9 cellular contexts compared by ENCODE assay signal in genomic region chr19:14048439-14049153, GRCh38. TPM values are rescaled to one million over a fixed set of nuclear protein-coding genes. Genes with fewer than 3 reads are reported as not detected.
DNase-seq lines count a peak whose midpoint lies in the region; ATAC-seq, FAIRE-seq and TF ChIP-seq lines count a peak whose summit lies in the region.
"Had no signal": no experiment of that assay in that cellular context is flagged by ENCODE, and none has a peak within 500 bp of the region (broad histone marks: within the 10 kb centered on the region; RNA-seq: fewer than 3 reads in every experiment).

No MANE protein-coding gene starts in this region.

- DNase-seq in Calu3 (peak; percentile 54), WTC11 (ENCODE audit: low spot score) (peak; percentile 92), bronchial epithelial cell (ENCODE audit: low read depth) (peak; percentile 21), memory B cell (ENCODE audit: low spot score in 2 of 2) (peak; percentile 76 to 83), cortex of kidney (lab: John Stamatoyannopoulos, UW) (no peak)
- DNase-seq in stimulated activated effector memory CD8-positive, alpha-beta T cell treated with anti-CD3 and anti-CD28 coated beads, Interleukin-12 subunit alpha, Interleukin-12 subunit beta, amount 100 ng/mL, for 72 hours (ENCODE audit: low spot score in 2 of 2), result peak; percentile 74 to 88

- H3K9me3 Mint-ChIP-seq in Calu3 (ENCODE audit: low read depth, unreplicated experiment) (no peaks in the 10 kb centered on the region), WTC11 (no peaks in the 10 kb centered on the region), memory B cell (no peaks in the 10 kb centered on the region)
- H3K9me3 Mint-ChIP-seq in stimulated activated effector memory CD8-positive, alpha-beta T cell treated with anti-CD3 and anti-CD28 coated beads, Interleukin-12 subunit alpha, Interleukin-12 subunit beta, amount 100 ng/mL, for 72 hours, result no peaks in the 10 kb centered on the region

- no peak overlapping the region for H3K4me3 Mint-ChIP-seq in Calu3 (ENCODE audit: low read depth, unreplicated experiment)
- no peak overlapping the region for H3K4me3 Mint-ChIP-seq in WTC11
- H3K4me3 Mint-ChIP-seq in memory B cell, result no peak overlapping the region
- H3K4me3 Mint-ChIP-seq in stimulated activated effector memory CD8-positive, alpha-beta T cell treated with anti-CD3 and anti-CD28 coated beads, Interleukin-12 subunit alpha, Interleukin-12 subunit beta, amount 100 ng/mL, for 72 hours, result no peak overlapping the region

- no peaks in the 10 kb centered on the region for H3K27me3 ChIP-seq in bronchial epithelial cell (ENCODE audit: control insufficient read depth, insufficient read depth, low read length)
- H3K27me3 ChIP-seq: SJSA1 had no signal

- TF ChIP-seq CTCF in Calu3 (IDR thresholded peaks at IDR 0.05; ENCODE audit: unreplicated experiment) (peak; percentile 81), WTC11 (IDR thresholded peaks at IDR 0.05) (peak; percentile 89), bronchial epithelial cell (IDR thresholded peaks at IDR 0.05; ENCODE audit: insufficient read depth, low read length, severe bottlenecking) (peak; percentile 87)

- CTCF ChIA-PET in Calu3 (lab: Charles Lee) (interaction anchor here (0.7 to 0.9 kb wide), 3 partner anchors 17 to 107 kb away, joined by 3 to 4 read pairs (median 3); partner anchors contain the start of gene IL27RA), WTC11 (lab: Charles Lee) (interaction anchor here (0.5 to 11.1 kb wide), 46 partner anchors 9 to 1184 kb away, joined by 3 to 187 read pairs (median 4); partner anchors contain the start of genes ASF1B, C19orf67, CC2D1A and DCAF15)

- H3K27ac Mint-ChIP-seq in Calu3 (ENCODE audit: unreplicated experiment) (no peak overlapping the region), WTC11 (no peak overlapping the region), memory B cell (no peak overlapping the region)
- H3K27ac Mint-ChIP-seq in stimulated activated effector memory CD8-positive, alpha-beta T cell treated with anti-CD3 and anti-CD28 coated beads, Interleukin-12 subunit alpha, Interleukin-12 subunit beta, amount 100 ng/mL, for 72 hours, result peak overlapping the region; percentile 52

- H3K27me3 Mint-ChIP-seq in Calu3 (ENCODE audit: unreplicated experiment) (no peaks in the 10 kb centered on the region), WTC11 (ENCODE audit: low read depth) (no peaks in the 10 kb centered on the region), memory B cell (no peaks in the 10 kb centered on the region)

- POLR2A ChIA-PET in WTC11 (lab: Charles Lee), result interaction anchor here (1.2 kb wide), 1 partner anchor 9 kb away, joined by 5 read pairs; no protein-coding TSS in a partner anchor

- no peaks in the 10 kb centered on the region for H3K36me3 ChIP-seq in bronchial epithelial cell (ENCODE audit: control insufficient read depth, insufficient read depth, low read length)
- H3K36me3 ChIP-seq: SJSA1 had no signal

- no peak for TF ChIP-seq EP300 in Ishikawa (IDR thresholded peaks at IDR 0.05; ENCODE audit: borderline replicate concordance)

- FAIRE-seq in bronchial epithelial cell (lab: Jason Lieb, UNC), result no peak

- H3K36me3 Mint-ChIP-seq in Calu3 (ENCODE audit: insufficient read depth, unreplicated experiment), result peaks cover 12% of the 10 kb centered on the region
- peaks cover 10% of the 10 kb centered on the region for H3K36me3 Mint-ChIP-seq in WTC11
- H3K36me3 Mint-ChIP-seq in memory B cell, result peaks cover 35% of the 10 kb centered on the region
- peaks cover 97% of the 10 kb centered on the region for H3K36me3 Mint-ChIP-seq in stimulated activated effector memory CD8-positive, alpha-beta T cell treated with anti-CD3 and anti-CD28 coated beads, Interleukin-12 subunit alpha, Interleukin-12 subunit beta, amount 100 ng/mL, for 72 hours

- ATAC-seq in WTC11, result peak; percentile 98
- peak; percentile 91 for ATAC-seq in memory B cell (ENCODE audit: low read depth)
- peak; percentile 87 for ATAC-seq in stimulated activated effector memory CD8-positive, alpha-beta T cell treated with anti-CD3 and anti-CD28 coated beads, Interleukin-12 subunit alpha, Interleukin-12 subunit beta, amount 100 ng/mL, for 72 hours
- no peak for ATAC-seq in GM21447 (IDR thresholded peaks at IDR 0.05; ENCODE audit: unreplicated experiment)

- intact Hi-C loops in Calu3 (cut with micrococcal nuclease; ENCODE audit: unreplicated experiment), result no loop called here

- H3K4me1 Mint-ChIP-seq in Calu3 (ENCODE audit: low read depth, unreplicated experiment) (no peaks in the 10 kb centered on the region), WTC11 (no peaks in the 10 kb centered on the region), memory B cell (no peaks in the 10 kb centered on the region)
- peaks cover 16% of the 10 kb centered on the region for H3K4me1 Mint-ChIP-seq in stimulated activated effector memory CD8-positive, alpha-beta T cell treated with anti-CD3 and anti-CD28 coated beads, Interleukin-12 subunit alpha, Interleukin-12 subunit beta, amount 100 ng/mL, for 72 hours

- H3K4me3 ChIP-seq in bronchial epithelial cell (ENCODE audit: low read depth, low read length), result no peak overlapping the region
- H3K4me3 ChIP-seq: SJSA1 had no signal

- no TSS peak for BruUV-seq in Calu3 (replicated peaks; lab: Mats Ljungman, UMichigan)

- TF ChIP-seq RAD21 in Ishikawa (IDR thresholded peaks at IDR 0.05; ENCODE audit: low read depth), result peak; percentile 65

TF ChIP-seq in Ishikawa, 13 proteins besides CTCF, POLR2A, EP300 and RAD21:
- TF ChIP-seq ZBTB7A (IDR thresholded peaks at IDR 0.05; ENCODE audit: low read depth), result no peak
- no peak for TF ChIP-seq NFIC (IDR thresholded peaks at IDR 0.05)
- no peak for TF ChIP-seq CEBPB (IDR thresholded peaks at IDR 0.05)
- TF ChIP-seq TEAD4 (IDR thresholded peaks at IDR 0.05), result no peak

TF ChIP-seq in WTC11, 78 proteins besides CTCF, POLR2A, EP300 and RAD21:
- no peak for TF ChIP-seq CDX4 (CRISPR knock-in tag; IDR thresholded peaks at IDR 0.05; ENCODE audit: borderline replicate concordance)
- TF ChIP-seq SP1 (CRISPR knock-in tag; conservative IDR thresholded peaks at IDR 0.05), result peak; percentile 31; the same call in 1 of the 2 replicates

RNA-seq across cellular contexts. Expression of gene PALM3, which starts 13.3 kb away (rescaled TPM):
- total RNA-seq in Calu3 (2022), result 21.4 and 27.0 TPM in 2 replicates
- total RNA-seq in WTC11 (2021), result 25.9 to 31.1 TPM (median 28.6 TPM) in 3 replicates
- total RNA-seq in bronchial epithelial cell, result not detected in 2 replicates
- total RNA-seq: SJSA1 had no signal

RNA-seq across cellular contexts. Expression of gene IL27RA, which starts 17.0 kb away (rescaled TPM):
- total RNA-seq in Calu3 (2022), result 7.0 and 7.4 TPM in 2 replicates
- total RNA-seq in WTC11 (2021), result 11.8 to 12.2 TPM (median 12.0 TPM) in 3 replicates
- 0.26 TPM in 2 replicates for total RNA-seq in bronchial epithelial cell

RNA-seq across cellular contexts. Expression of gene RLN3, which starts 20.6 kb away (rescaled TPM):
- not detected in 2 replicates for total RNA-seq in Calu3 (2022)
- total RNA-seq in WTC11 (2021), result not detected in 3 replicates
- total RNA-seq in bronchial epithelial cell, result not detected in 2 replicates
- total RNA-seq: SJSA1 had no signal

RNA-seq across cellular contexts. Expression of gene MISP3, which starts 24.0 kb away (rescaled TPM):
- total RNA-seq in Calu3 (2022), result 4.2 and 5.2 TPM in 2 replicates
- total RNA-seq in WTC11 (2021), result 2.4 to 3.4 TPM (median 3.2 TPM) in 3 replicates
- total RNA-seq in bronchial epithelial cell, result 0.26 and 1.4 TPM in 2 replicates

RNA-seq across cellular contexts. Expression of gene C19orf67, which starts 37.0 kb away (rescaled TPM):
- total RNA-seq in Calu3 (2022) (not detected in 2 replicates), WTC11 (2021) (0.35 to 0.87 TPM (median 0.41 TPM) in 3 replicates), bronchial epithelial cell (not detected in 2 replicates)
- total RNA-seq: SJSA1 had no signal

Comparison
In these comparisons a context has a peak if more than half of its experiments do, and no peak if none do; other contexts are left out.
1. RNA of gene PALM3, which starts 13.3 kb away (total RNA-seq): 25.9 to 31.1 TPM in WTC11 and 21.4 to 27.0 TPM in Calu3; not detected in bronchial epithelial cell; every median in the first group is over 10 times any median in the second.
2. Peak in every context shown above with its lines, with median percentiles within 50 percentile points of each other: CTCF ChIP-seq.